ENCODE assay signal across 10 cellular contexts in genomic region chr5:156914371-156914737, GRCh38. TPM values are rescaled to one million over a fixed set of nuclear protein-coding genes. Genes with fewer than 3 reads are reported as not detected.
DNase-seq lines count a peak whose midpoint lies in the region; ATAC-seq lines count a peak whose summit lies in the region.
"Had no signal": no experiment of that assay in that cellular context is flagged by ENCODE, and none has a peak within 500 bp of the region (broad histone marks: within the 10 kb centered on the region; RNA-seq: fewer than 3 reads in every experiment).

No MANE protein-coding gene starts in this region.

- H2AFZ ChIP-seq in GM23248, result no peak overlapping the region

- H3K9ac ChIP-seq in iPS-20b (ENCODE audit: low read depth, low read length) (peak overlapping the region; percentile 66; the same call in 1 of the 2 replicates), GM23248 (no peak overlapping the region)

- ATAC-seq in GM18868 (IDR thresholded peaks at IDR 0.05; ENCODE audit: unreplicated experiment), result peak; percentile 5
- peak; percentile 22 for ATAC-seq in GM21529 (IDR thresholded peaks at IDR 0.05; ENCODE audit: unreplicated experiment)
- ATAC-seq in HG03469 (IDR thresholded peaks at IDR 0.05; ENCODE audit: unreplicated experiment), result peak; percentile 14
- no peak for ATAC-seq in GM19452 (IDR thresholded peaks at IDR 0.05; ENCODE audit: unreplicated experiment)
- no peak for ATAC-seq in GM21786 (IDR thresholded peaks at IDR 0.05; ENCODE audit: unreplicated experiment)

- H3F3A ChIP-seq in GM23248 (ENCODE audit: insufficient read depth), result no peaks in the 10 kb centered on the region

- H3K4me3 ChIP-seq in iPS-20b (ENCODE audit: low read length) (peak overlapping the region; percentile 24; the same call in 1 of the 2 replicates), GM23248 (no peak overlapping the region)

- no peak for DNase-seq in activated effector memory CD4-positive, alpha-beta T cell treated with Interleukin-2 at 50 U/mL for 16 hours
- no peak for DNase-seq in GM23248
- DNase-seq: activated CD4-positive, alpha-beta T cell treated with anti-CD3 and anti-CD28 coated beads, Interleukin-2, amount 50 U/mL, for 4 hours; posterior cingulate gyrus had no signal

- no peak overlapping the region for H3K4me2 ChIP-seq in GM23248 (ENCODE audit: unreplicated experiment)

- H3K27ac ChIP-seq in iPS-20b (ENCODE audit: low read length), result peak overlapping the region; percentile 81
- H3K27ac ChIP-seq in GM23248, result no peak overlapping the region

- H3K79me2 ChIP-seq in GM23248 (ENCODE audit: insufficient read depth), result no peaks in the 10 kb centered on the region

- no peaks in the 10 kb centered on the region for H3K9me2 ChIP-seq in GM23248 (ENCODE audit: insufficient read depth)

- WGBS in GM23248 (ENCODE audit: low coverage in 1 of 2, low lambda C conversion rate in 2 of 2, missing lambda C conversion rate in 2 of 2), 2 experiments, result 42 to 59% methylated on average over 2 of the region's 2 CpGs

- peaks cover 35% of the 10 kb centered on the region for H3K27me3 ChIP-seq in iPS-20b (ENCODE audit: insufficient read depth, low read length)
- no peaks in the 10 kb centered on the region for H3K27me3 ChIP-seq in GM23248 (replicated peaks; ENCODE audit: insufficient read depth)

- H3K36me3 ChIP-seq in iPS-20b (ENCODE audit: insufficient read depth, low read depth, low read length) (no peaks in the 10 kb centered on the region), GM23248 (ENCODE audit: low read depth) (no peaks in the 10 kb centered on the region)

- peaks cover 20% of the 10 kb centered on the region for H3K4me1 ChIP-seq in iPS-20b (ENCODE audit: insufficient read depth, low read length)
- H3K4me1 ChIP-seq in GM23248 (ENCODE audit: insufficient read depth), result no peaks in the 10 kb centered on the region

- H3K9me3 ChIP-seq in iPS-20b (ENCODE audit: insufficient read depth, low read depth, low read length) (no peaks in the 10 kb centered on the region), GM23248 (ENCODE audit: low read depth) (no peaks in the 10 kb centered on the region)

- H4K20me1 ChIP-seq in GM23248 (ENCODE audit: insufficient read depth), result no peaks in the 10 kb centered on the region

- in situ Hi-C loops in GM23248 (cut with MboI), result no loop called here

RNA-seq across cellular contexts. Expression of gene TIMD4, which starts 48.7 kb away (rescaled TPM):
- not detected in 2 replicates for total RNA-seq in GM23248 (2014; rRNA removed; shearing (Covaris generic))
- polyA plus RNA-seq in GM23248 (2016; fragmentation: Nextera tagmentation; extraction: Ambion mirVana), result not detected in 2 replicates

Comparison
In these comparisons a context has a peak if more than half of its experiments do, and no peak if none do; other contexts are left out.
1. ATAC-seq: peak in GM18868 (single experiment), GM21529 (single experiment) and HG03469 (single experiment); none in GM19452 (single experiment) and GM21786 (single experiment).